Comparison of ENCODE assay signal across 1 cellular context in genomic region chr2:98752711-98753110, GRCh38. TPM values are rescaled to one million over a fixed set of nuclear protein-coding genes. Genes with fewer than 3 reads are reported as not detected.
"Had no signal": no experiment of that assay in that cellular context is flagged by ENCODE, and none has a peak within 500 bp of the region (broad histone marks: within the 10 kb centered on the region; RNA-seq: fewer than 3 reads in every experiment).

No MANE protein-coding gene starts in this region.

RNA-seq across cellular contexts. Expression of gene MGAT4A, which starts 21.8 kb away (rescaled TPM):
- total RNA-seq: M059J had no signal
